1 cellular context compared by ENCODE assay signal in the genomic region with DNA sequence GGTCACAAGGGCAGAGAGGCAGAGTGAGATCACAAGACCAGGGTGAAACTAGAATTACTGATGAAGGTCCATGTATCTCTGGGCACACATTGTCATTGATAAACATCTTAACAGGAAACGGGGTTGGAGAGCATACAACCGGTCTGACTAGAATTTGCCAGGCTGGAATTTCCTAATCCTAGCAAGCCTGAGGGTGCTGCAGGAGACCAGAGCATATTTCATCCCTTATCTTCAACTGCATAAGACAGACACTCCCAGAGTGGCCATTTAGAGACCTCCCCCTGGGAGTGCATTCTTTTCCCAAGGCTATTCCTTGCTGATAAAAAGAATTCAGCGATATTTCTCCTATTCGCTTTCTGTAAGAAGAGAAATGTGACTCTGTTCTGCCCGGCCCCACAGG.
TF ChIP-seq lines count a peak whose summit lies in the region.

No MANE protein-coding gene starts in this region.

TF ChIP-seq in GM23338, 12 proteins besides CTCF, POLR2A, EP300 and RAD21:
- no peak for TF ChIP-seq REST (IDR thresholded peaks at IDR 0.05; ENCODE audit: unreplicated experiment)
- TF ChIP-seq ZNF331 (CRISPR knock-in tag; IDR thresholded peaks at IDR 0.05; ENCODE audit: low read depth): 0 out of 2 replicates have a peak, but pooled peaks have one; percentile 7
- TF ChIP-seq ZNF114 (CRISPR knock-in tag; IDR thresholded peaks at IDR 0.05): no peak
- TF ChIP-seq EZH2 (IDR thresholded peaks at IDR 0.05; ENCODE audit: low read depth, unreplicated experiment): no peak
TF ChIP-seq in GM23338: peak in this region for 1.
